ENCODE assay signal across 1 cellular context in the genomic region with DNA sequence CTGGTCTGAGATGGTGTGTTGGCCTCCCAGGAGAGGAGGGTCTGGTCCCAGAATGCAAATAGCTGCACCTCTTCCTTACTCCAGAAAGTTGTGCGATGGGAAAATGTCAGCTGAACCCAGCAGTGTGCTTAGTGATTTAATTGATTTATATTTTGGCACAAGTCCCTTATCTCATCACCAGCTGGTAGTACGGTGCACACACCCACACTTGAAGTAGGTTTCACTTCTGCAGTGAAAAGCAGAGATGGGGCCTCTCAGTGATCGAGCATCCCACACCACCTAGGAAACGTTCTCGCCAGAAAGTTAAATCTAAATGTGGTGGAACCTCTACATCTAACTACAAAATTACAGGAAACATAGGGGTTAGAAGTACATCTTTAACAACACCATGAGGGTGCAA.
TF ChIP-seq lines count a peak whose summit lies in the region.

No MANE protein-coding gene starts in this region.

TF ChIP-seq in SK-N-SH treated with all-trans-retinoic acid at 6 μM for 48 hours, 23 proteins besides CTCF, POLR2A, EP300 and RAD21 (continued from another document):
- no peak for TF ChIP-seq PATZ1 (CRISPR knock-in tag; IDR thresholded peaks at IDR 0.05; ENCODE audit: borderline replicate concordance)
